In genomic region chr6:32254761-32255211, GRCh38 we compare ENCODE assay signal across 9 cellular contexts. TPM values are rescaled to one million over a fixed set of nuclear protein-coding genes. Genes with fewer than 3 reads are reported as not detected.
A peak's percentile ranks its signal among the peaks of the same experiment; 100 is the strongest.
DNase-seq lines count a peak whose midpoint lies in the region; ATAC-seq and TF ChIP-seq lines count a peak whose summit lies in the region.
"Had no signal": no experiment of that assay in that cellular context is flagged by ENCODE, and none has a peak within 500 bp of the region (broad histone marks: within the 10 kb centered on the region; RNA-seq: fewer than 3 reads in every experiment).

No MANE protein-coding gene starts in this region.

- H3K27ac ChIP-seq in gastroesophageal sphincter: peak overlapping the region in 3 of 4 donors; percentile 74 to 77 (median 75)

- peaks cover 3% of the 10 kb centered on the region for H3K27me3 ChIP-seq in gastroesophageal sphincter

- TF ChIP-seq EP300 in gastroesophageal sphincter (IDR thresholded peaks at IDR 0.05): no peak

- peaks cover 0 to 21% (median 0%) of the 10 kb centered on the region in 3 donors for H3K4me1 ChIP-seq in gastroesophageal sphincter

- peak; percentile 36 for ATAC-seq in SK-N-SH treated with all-trans-retinoic acid at 6 μM for 48 hours
- ATAC-seq in gastroesophageal sphincter: peak; percentile 40
- ATAC-seq in omental fat pad (ENCODE audit: low FRiP score): peak; percentile 77
- no peak for ATAC-seq in HG02571 (IDR thresholded peaks at IDR 0.05; ENCODE audit: unreplicated experiment)
- ATAC-seq in GM21360 (IDR thresholded peaks at IDR 0.05; ENCODE audit: unreplicated experiment): no peak

- no peak for DNase-seq in AG10803 (ENCODE audit: low read depth)
- no peak for DNase-seq in omental fat pad (ENCODE audit: low spot score)
- no peak for DNase-seq in NCI-H187 (lab: John Stamatoyannopoulos, UW)
- no peak for DNase-seq in stimulated activated CD4-positive, alpha-beta T cell treated with anti-CD3 and anti-CD28 coated beads, Interleukin-4, amount 100 ng/mL, for 4 hours
- DNase-seq: DND-41 had no signal

- TF ChIP-seq POLR2A in gastroesophageal sphincter (IDR thresholded peaks at IDR 0.05): no peak

- 7 to 25% methylated on average over 11 to 12 of the region's 12 CpGs for WGBS in gastroesophageal sphincter (ENCODE audit: low coverage in 1 of 2), 2 donors

- peak overlapping the region; percentile 56 for H3K4me3 ChIP-seq in AG10803 (ENCODE audit: low read length)
- peak overlapping the region; percentile 25 to 48 for H3K4me3 ChIP-seq in gastroesophageal sphincter

- H3K9me3 ChIP-seq in gastroesophageal sphincter: no peaks in the 10 kb centered on the region

- no peak for TF ChIP-seq CTCF in AG10803 (conservative IDR thresholded peaks at IDR 0.05; ENCODE audit: low read length)
- no peak for TF ChIP-seq CTCF in gastroesophageal sphincter (IDR thresholded peaks at IDR 0.05)
- TF ChIP-seq CTCF in omental fat pad (IDR thresholded peaks at IDR 0.05): no peak

- no peaks in the 10 kb centered on the region for H3K36me3 ChIP-seq in gastroesophageal sphincter

TF ChIP-seq in SK-N-SH treated with all-trans-retinoic acid at 6 μM for 48 hours, 23 proteins besides CTCF, POLR2A, EP300 and RAD21:
- TF ChIP-seq CSDC2 (CRISPR knock-in tag; IDR thresholded peaks at IDR 0.05): no peak
- no peak for TF ChIP-seq PPARA (CRISPR knock-in tag; IDR thresholded peaks at IDR 0.05; ENCODE audit: borderline replicate concordance)
- TF ChIP-seq ISL1 (CRISPR knock-in tag; IDR thresholded peaks at IDR 0.05): no peak
- TF ChIP-seq TOX (CRISPR knock-in tag; IDR thresholded peaks at IDR 0.05; ENCODE audit: borderline replicate concordance): no peak
- no peak for TF ChIP-seq BACH2 (CRISPR knock-in tag; IDR thresholded peaks at IDR 0.05; ENCODE audit: borderline replicate concordance)
- TF ChIP-seq SNAI2 (CRISPR knock-in tag; IDR thresholded peaks at IDR 0.05): no peak
- no peak for TF ChIP-seq ESRRG (CRISPR knock-in tag; IDR thresholded peaks at IDR 0.05)
- no peak for TF ChIP-seq CSRNP3 (CRISPR knock-in tag; IDR thresholded peaks at IDR 0.05)
- TF ChIP-seq PATZ1 (CRISPR knock-in tag; IDR thresholded peaks at IDR 0.05; ENCODE audit: borderline replicate concordance): no peak
- no peak for TF ChIP-seq POU6F1 (CRISPR knock-in tag; IDR thresholded peaks at IDR 0.05; ENCODE audit: borderline replicate concordance, low read depth)
- TF ChIP-seq TCF4 (CRISPR knock-in tag; IDR thresholded peaks at IDR 0.05; ENCODE audit: borderline replicate concordance): no peak
- TF ChIP-seq ZC3H10 (CRISPR knock-in tag; IDR thresholded peaks at IDR 0.05): no peak
- no peak for TF ChIP-seq ZNF8 (CRISPR knock-in tag; IDR thresholded peaks at IDR 0.05)
- no peak for TF ChIP-seq ZNF565 (CRISPR knock-in tag; conservative IDR thresholded peaks at IDR 0.05; ENCODE audit: low read depth)
- no peak for TF ChIP-seq CREB5 (CRISPR knock-in tag; IDR thresholded peaks at IDR 0.05; ENCODE audit: low read depth)
- no peak for TF ChIP-seq GLIS3 (CRISPR knock-in tag; IDR thresholded peaks at IDR 0.05)
- no peak for TF ChIP-seq RARB (CRISPR knock-in tag; IDR thresholded peaks at IDR 0.05)
- TF ChIP-seq OSR1 (CRISPR knock-in tag; IDR thresholded peaks at IDR 0.05): no peak
- no peak for TF ChIP-seq TSHZ2 (CRISPR knock-in tag; IDR thresholded peaks at IDR 0.05)

RNA-seq across cellular contexts. Expression of gene NOTCH4, which starts 30.9 kb away (rescaled TPM):
- 10 to 100 TPM; 10.9 to 26.0 (median 13.2) TPM for total RNA-seq in gastroesophageal sphincter
- 100 to 1,000 TPM in 1 of 4 donors, 10 to 100 TPM in 3; 15.1 to 208 (median 49.7) TPM for total RNA-seq in omental fat pad

Comparison
In these comparisons a context has a peak if more than half of its experiments do, and no peak if none do; other contexts are left out.
1. ATAC-seq: peak in SK-N-SH treated with all-trans-retinoic acid at 6 μM for 48 hours (single experiment), gastroesophageal sphincter (single experiment) and omental fat pad (single experiment); none in HG02571 (single experiment) and GM21360 (single experiment).